Comparison of ENCODE assay signal across 22 cellular contexts in genomic region chr6:85157266-85157665, GRCh38.
"Had no signal": no experiment of that assay in that cellular context is flagged by ENCODE, and none has a peak within 500 bp of the region (broad histone marks: within the 10 kb centered on the region; RNA-seq: fewer than 3 reads in every experiment).

No MANE protein-coding gene starts in this region.

- H3K27me3 ChIP-seq: left lung, right atrium auricular region, right lobe of liver, spleen, tibial nerve, uterus had no signal

- H3K27ac ChIP-seq: left lung, lower lobe of right lung, parathyroid adenoma, right atrium auricular region, right lobe of liver, skin epidermis, spleen, tibial nerve, uterus had no signal

- H3K4me1 ChIP-seq: left lung, lower lobe of right lung, parathyroid adenoma, right atrium auricular region, right lobe of liver, spleen, tibial nerve, uterus had no signal

- DNase-seq: hypothalamus; immature natural killer cell; kidney; left colon; left lung; lower lobe of right lung; mammary epithelial cell; mesenchymal stem cell; naive thymus-derived CD8-positive, alpha-beta T cell; nucleus accumbens; right lobe of liver; spleen; stimulated activated CD4-positive, alpha-beta T cell treated with anti-CD3 and anti-CD28 coated beads, Interleukin-4, amount 100 ng/mL, for 24 hours; stimulated activated naive CD4-positive, alpha-beta T cell treated with Interleukin-2 at 50 U/mL for 16 hours; stimulated activated naive CD8-positive, alpha-beta T cell treated with anti-CD3 and anti-CD28 coated beads, Interleukin-15, amount 100 ng/mL, for 72 hours; substantia nigra; uterus had no signal

- H3K36me3 ChIP-seq: left lung, lower lobe of right lung, right atrium auricular region, right lobe of liver, spleen, tibial nerve, uterus had no signal

- FAIRE-seq: islet of Langerhans, kidney had no signal

- ATAC-seq: left colon; left lung; lower lobe of right lung; naive thymus-derived CD8-positive, alpha-beta T cell; right lobe of liver; stimulated activated naive CD8-positive, alpha-beta T cell treated with anti-CD3 and anti-CD28 coated beads, Interleukin-15, amount 100 ng/mL, for 72 hours had no signal

- H3K4me3 ChIP-seq: left lung, lower lobe of right lung, right atrium auricular region, right lobe of liver, skin epidermis, spleen, tibial nerve, uterus had no signal

- H3K79me2 ChIP-seq: parathyroid adenoma had no signal

- H3K9me3 ChIP-seq: left lung, lower lobe of right lung, right atrium auricular region, right lobe of liver, spleen, uterus had no signal

- H2AFZ ChIP-seq: parathyroid adenoma had no signal
